In the genomic region with DNA sequence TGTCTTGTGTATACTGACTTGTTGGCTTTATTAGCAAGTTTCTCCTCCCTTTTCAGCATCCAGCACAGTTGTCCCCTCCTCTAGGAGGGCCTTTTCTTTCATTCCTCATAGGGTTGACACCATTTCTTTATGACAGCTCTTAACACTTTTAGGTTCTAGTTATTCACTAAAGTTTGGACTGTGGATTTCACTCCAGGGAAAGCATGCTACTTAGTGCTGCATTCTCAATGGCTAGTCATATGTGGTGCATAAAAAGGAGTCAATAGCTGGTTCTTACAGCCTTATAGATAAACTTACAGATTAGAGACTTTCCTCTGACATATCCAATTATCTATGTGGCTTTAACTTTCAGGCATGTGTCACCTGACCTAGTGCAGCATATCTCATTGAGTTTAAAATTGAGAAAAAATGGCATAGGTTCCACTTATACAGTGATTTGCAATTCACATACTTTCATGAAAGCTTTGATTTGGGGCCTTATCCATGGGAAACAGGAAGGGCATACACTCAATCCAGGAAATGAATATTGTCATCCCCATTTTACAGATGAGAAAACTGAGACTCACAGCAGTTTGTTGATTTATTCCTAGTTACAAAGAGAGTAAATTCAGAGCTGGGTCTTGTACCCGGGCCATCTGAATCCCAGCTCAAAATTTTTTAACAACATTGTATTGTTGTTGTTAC, we compare ENCODE assay signal across 22 cellular contexts.
DNase-seq lines count a peak whose midpoint lies in the region; ATAC-seq and TF ChIP-seq lines count a peak whose summit lies in the region.
"Had no signal": no experiment of that assay in that cellular context is flagged by ENCODE, and none has a peak within 500 bp of the region (broad histone marks: within the 10 kb centered on the region; RNA-seq: fewer than 3 reads in every experiment).

No MANE protein-coding gene starts in this region.

- H3K9ac ChIP-seq in BLaER1 treated with 17β-estradiol and CSF1 and Interleukin-3, amounts not matched to agents 10 nM and 100 nM = peak overlapping the region in 4 of 11 experiments; percentile 2 to 66 (median 41); a peak in 6 of 22 replicates

- H3K36me3 Mint-ChIP-seq in IgD-negative memory B cell = peaks cover 2% of the 10 kb centered on the region
- peaks cover 11% of the 10 kb centered on the region for H3K36me3 Mint-ChIP-seq in activated B cell treated with CpG ODN at 0.5 μM for 24 hours (ENCODE audit: low read depth)
- H3K36me3 Mint-ChIP-seq in naive thymus-derived CD8-positive, alpha-beta T cell = peaks cover 0 to 7% (median 0%) of the 10 kb centered on the region in 3 donors
- no peaks in the 10 kb centered on the region for H3K36me3 Mint-ChIP-seq in mesothelial cell of epicardium

- H3K36me3 ChIP-seq in BLaER1 treated with 17β-estradiol and CSF1 and Interleukin-3, amounts not matched to agents 10 nM and 100 nM = peaks cover 0 to 11% (median 0%) of the 10 kb centered on the region in 11 experiments; a peak in 5 of 22 replicates

- CTCF ChIA-PET in activated B cell treated with CpG ODN at 0.5 μM for 24 hours (lab: Charles Lee) = interaction anchor here (0.7 to 4.5 kb wide), 5 partner anchors 9 to 894 kb away, joined by 3 to 21 read pairs (median 3); a partner anchor contains a TSS

- H3K27ac Mint-ChIP-seq in IgD-negative memory B cell (no peak overlapping the region), activated B cell treated with CpG ODN at 0.5 μM for 24 hours (peak overlapping the region; percentile 75), mesothelial cell of epicardium (no peak overlapping the region)
- H3K27ac Mint-ChIP-seq in naive thymus-derived CD8-positive, alpha-beta T cell = peak overlapping the region in 9 of 10 donors; percentile 10 to 84 (median 60)

- H3K27me3 Mint-ChIP-seq in IgD-negative memory B cell (peaks cover 11% of the 10 kb centered on the region), activated B cell treated with CpG ODN at 0.5 μM for 24 hours (no peaks in the 10 kb centered on the region), mesothelial cell of epicardium (ENCODE audit: low read depth) (no peaks in the 10 kb centered on the region)
- H3K27me3 Mint-ChIP-seq in naive thymus-derived CD8-positive, alpha-beta T cell = peaks cover 0 to 3% (median 0%) of the 10 kb centered on the region in 5 donors

- H4K20me1 ChIP-seq in BLaER1 treated with 17β-estradiol and CSF1 and Interleukin-3, amounts not matched to agents 10 nM and 100 nM = no peaks in the 10 kb centered on the region

- in situ Hi-C loops in GM13976 (cut with MboI; ENCODE audit: low sequenced_read_pairs, unreplicated experiment) = loop anchor here (25.0 kb wide), 1 partner anchor 174 kb away; no protein-coding TSS in a partner anchor

- POLR2A ChIA-PET in activated B cell treated with CpG ODN at 0.5 μM for 24 hours (lab: Charles Lee) = interaction anchor here (1.0 to 3.1 kb wide), 2 partner anchors 8 to 9 kb away, joined by 3 to 8 read pairs; no protein-coding TSS in a partner anchor
- POLR2A ChIA-PET in naive thymus-derived CD8-positive, alpha-beta T cell (lab: Charles Lee) = interaction anchor here (1.7 to 3.4 kb wide), 3 partner anchors 8 to 14 kb away, joined by 3 to 18 read pairs (median 9); no protein-coding TSS in a partner anchor

- intact Hi-C loops in activated B cell treated with CpG ODN at 0.5 μM for 24 hours (cut with micrococcal nuclease) = no loop called here

- no peak for DNase-seq in activated B cell treated with CpG ODN at 0.5 μM for 24 hours
- DNase-seq in naive thymus-derived CD8-positive, alpha-beta T cell = no peak
- no peak for DNase-seq in GM13976 (ENCODE audit: low spot score)
- no peak for DNase-seq in mesothelial cell of epicardium (ENCODE audit: low spot score in 2 of 2, unreplicated experiment in 2 of 2)
- no peak for DNase-seq in activated CD4-positive, CD25-positive, alpha-beta regulatory T cell treated with anti-CD3 and anti-CD28 coated beads, Interleukin-2, amount 50 U/mL, for 72 hours
- no peak for DNase-seq in HK-2 (ENCODE audit: unreplicated experiment)
- DNase-seq: Caco-2, DMS153, GF-D8, GOT3, KBM-7, NCI-H1105 treated with DMSO at 0.1 percent for 48 hours, NCI-H1694 treated with DMSO at 0.1 percent for 48 hours, NCI-H2107, NCI-H510A, NCI-H774, SIG-M5 had no signal

- H3K27ac ChIP-seq in BLaER1 treated with 17β-estradiol and CSF1 and Interleukin-3, amounts not matched to agents 10 nM and 100 nM = peak overlapping the region in 5 of 11 experiments; percentile 14 to 77 (median 67); a peak in 11 of 22 replicates
- H3K27ac ChIP-seq: C4-2B, RWPE1 had no signal

- H3K4me3 ChIP-seq in BLaER1 treated with 17β-estradiol and CSF1 and Interleukin-3, amounts not matched to agents 10 nM and 100 nM = no peak overlapping the region

- peak overlapping the region in 3 of 4 donors; percentile 30 to 84 (median 68) for H3K4me3 Mint-ChIP-seq in IgD-negative memory B cell
- no peak overlapping the region for H3K4me3 Mint-ChIP-seq in activated B cell treated with CpG ODN at 0.5 μM for 24 hours
- H3K4me3 Mint-ChIP-seq in naive thymus-derived CD8-positive, alpha-beta T cell = peak overlapping the region in 8 of 10 donors; percentile 2 to 47 (median 34)
- no peak overlapping the region for H3K4me3 Mint-ChIP-seq in mesothelial cell of epicardium

- peaks cover 5 to 66% (median 60%) of the 10 kb centered on the region in 10 experiments; a peak in 19 of 20 replicates for H3K4me1 ChIP-seq in BLaER1 treated with 17β-estradiol and CSF1 and Interleukin-3, amounts not matched to agents 10 nM and 100 nM
- H3K4me1 ChIP-seq: Caco-2 had no signal

- H3K9me3 Mint-ChIP-seq in IgD-negative memory B cell (peaks cover 3 to 14% (median 6%) of the 10 kb centered on the region in 3 donors), activated B cell treated with CpG ODN at 0.5 μM for 24 hours (peaks cover 12% of the 10 kb centered on the region), mesothelial cell of epicardium (no peaks in the 10 kb centered on the region)
- H3K9me3 Mint-ChIP-seq in naive thymus-derived CD8-positive, alpha-beta T cell = peaks cover 0 to 18% (median 4%) of the 10 kb centered on the region in 9 donors

- H3K4me1 Mint-ChIP-seq in IgD-negative memory B cell (peaks cover 49 to 64% (median 63%) of the 10 kb centered on the region in 3 donors), activated B cell treated with CpG ODN at 0.5 μM for 24 hours (peaks cover 81% of the 10 kb centered on the region), mesothelial cell of epicardium (peaks cover 10% of the 10 kb centered on the region)
- H3K4me1 Mint-ChIP-seq in naive thymus-derived CD8-positive, alpha-beta T cell = peaks cover 23 to 66% (median 48%) of the 10 kb centered on the region in 4 donors

- peaks cover 0 to 33% (median 0%) of the 10 kb centered on the region in 11 experiments; a peak in 5 of 22 replicates for H3K27me3 ChIP-seq in BLaER1 treated with 17β-estradiol and CSF1 and Interleukin-3, amounts not matched to agents 10 nM and 100 nM

- peaks cover 30 to 50% (median 37%) of the 10 kb centered on the region in 11 experiments for H3K9me3 ChIP-seq in BLaER1 treated with 17β-estradiol and CSF1 and Interleukin-3, amounts not matched to agents 10 nM and 100 nM (replicated peaks in 1 of 11)
- H3K9me3 ChIP-seq: Caco-2 had no signal

- H3K4me2 ChIP-seq in BLaER1 treated with 17β-estradiol and CSF1 and Interleukin-3, amounts not matched to agents 10 nM and 100 nM = peak overlapping the region in 10 of 11 experiments; percentile 21 to 89 (median 68); a peak in 19 of 22 replicates

- TF ChIP-seq CTCF in activated B cell treated with CpG ODN at 0.5 μM for 24 hours (IDR thresholded peaks at IDR 0.05) (no peak), GM13976 (IDR thresholded peaks at IDR 0.05; ENCODE audit: borderline replicate concordance, control extremely low read depth, extremely low read depth, insufficient read depth, missing control alignments) (no peak), mesothelial cell of epicardium (IDR thresholded peaks at IDR 0.05; ENCODE audit: unreplicated experiment) (no peak)

- no peak for ATAC-seq in activated B cell treated with CpG ODN at 0.5 μM for 24 hours (ENCODE audit: low read depth)
- no peak for ATAC-seq in naive thymus-derived CD8-positive, alpha-beta T cell
- ATAC-seq: HCT116 had no signal

Comparison
In these comparisons a context has a peak if more than half of its experiments do, and no peak if none do; other contexts are left out.
1. H3K27ac Mint-ChIP-seq: peak in activated B cell treated with CpG ODN at 0.5 μM for 24 hours (single experiment) and naive thymus-derived CD8-positive, alpha-beta T cell (9 of 10); none in IgD-negative memory B cell (0 of 3) and mesothelial cell of epicardium (single experiment).
2. H3K4me3 Mint-ChIP-seq: peak in IgD-negative memory B cell (3 of 4) and naive thymus-derived CD8-positive, alpha-beta T cell (8 of 10); none in activated B cell treated with CpG ODN at 0.5 μM for 24 hours (single experiment) and mesothelial cell of epicardium (single experiment).